ENCODE assay signal across 19 cellular contexts in genomic region chr2:236994361-236994760, GRCh38.
"Had no signal": no experiment of that assay in that cellular context is flagged by ENCODE, and none has a peak within 500 bp of the region (broad histone marks: within the 10 kb centered on the region; RNA-seq: fewer than 3 reads in every experiment).

No MANE protein-coding gene starts in this region.

- DNase-seq: cortex of kidney; effector memory CD8-positive, alpha-beta T cell; islet precursor cell; kidney glomerular epithelial cell; left colon; left ventricle myocardium superior; lower lobe of right lung; mucosa of descending colon; naive B cell; stimulated activated CD4-positive, alpha-beta T cell treated with anti-CD3 and anti-CD28 coated beads, Interleukin-12 subunit alpha, Interleukin-12 subunit beta, amount 100 ng/mL, for 4 hours; stimulated activated CD4-positive, alpha-beta T cell treated with anti-CD3 and anti-CD28 coated beads, Interleukin-1b, Interleukin-23, amount 100 ng/mL, for 48 hours; stimulated activated CD4-positive, alpha-beta T cell treated with anti-CD3 and anti-CD28 coated beads, Interleukin-4, amount 100 ng/mL, for 1 hour; stimulated activated CD8-positive, alpha-beta memory T cell treated with anti-CD3 and anti-CD28 coated beads, Interleukin-4, amount 100 ng/mL, for 48 hours; stimulated activated naive CD4-positive, alpha-beta T cell; stimulated activated naive CD8-positive, alpha-beta T cell treated with anti-CD3 and anti-CD28 coated beads, Interleukin-15, amount 100 ng/mL, for 72 hours; transverse colon had no signal

- H3K27ac Mint-ChIP-seq: effector memory CD8-positive, alpha-beta T cell; naive B cell; natural killer cell treated with Interleukin-12 subunit alpha and Interleukin-12 subunit beta and Interleukin-15 and Interleukin-18, amount 100 ng/mL, for 72 hours; neural progenitor cell; progenitor cell of endocrine pancreas; stimulated activated naive CD8-positive, alpha-beta T cell treated with anti-CD3 and anti-CD28 coated beads, Interleukin-15, amount 100 ng/mL, for 72 hours had no signal

- H3K9me3 Mint-ChIP-seq: effector memory CD8-positive, alpha-beta T cell; natural killer cell treated with Interleukin-12 subunit alpha and Interleukin-12 subunit beta and Interleukin-15 and Interleukin-18, amount 100 ng/mL, for 72 hours; neural progenitor cell; stimulated activated naive CD8-positive, alpha-beta T cell treated with anti-CD3 and anti-CD28 coated beads, Interleukin-15, amount 100 ng/mL, for 72 hours had no signal

- H3K4me3 Mint-ChIP-seq: effector memory CD8-positive, alpha-beta T cell; naive B cell; natural killer cell treated with Interleukin-12 subunit alpha and Interleukin-12 subunit beta and Interleukin-15 and Interleukin-18, amount 100 ng/mL, for 72 hours; neural progenitor cell; stimulated activated naive CD8-positive, alpha-beta T cell treated with anti-CD3 and anti-CD28 coated beads, Interleukin-15, amount 100 ng/mL, for 72 hours had no signal

- H3K36me3 Mint-ChIP-seq: naive B cell; natural killer cell treated with Interleukin-12 subunit alpha and Interleukin-12 subunit beta and Interleukin-15 and Interleukin-18, amount 100 ng/mL, for 72 hours; neural progenitor cell had no signal

- H3K4me1 Mint-ChIP-seq: naive B cell; stimulated activated naive CD8-positive, alpha-beta T cell treated with anti-CD3 and anti-CD28 coated beads, Interleukin-15, amount 100 ng/mL, for 72 hours had no signal
